2 cellular contexts compared by ENCODE assay signal in genomic region chrX:1246816-1247215, GRCh38.
TF ChIP-seq lines count a peak whose summit lies in the region.

No MANE protein-coding gene starts in this region.

TF ChIP-seq in A549, 52 proteins besides CTCF, POLR2A, EP300 and RAD21:
- TF ChIP-seq MAZ (IDR thresholded peaks at IDR 0.05; ENCODE audit: borderline replicate concordance, low read depth, low read length) (no peak), ZFP36 (IDR thresholded peaks at IDR 0.05; ENCODE audit: borderline replicate concordance, partially characterized antibody) (no peak), HOXB5 (CRISPR knock-in tag; IDR thresholded peaks at IDR 0.05) (no peak), ESRRA (IDR thresholded peaks at IDR 0.05; ENCODE audit: borderline replicate concordance, low read length) (no peak), MAX (IDR thresholded peaks at IDR 0.05) (peak; percentile 39; the same call in 1 of the 2 replicates), MYC (IDR thresholded peaks at IDR 0.05; ENCODE audit: borderline replicate concordance, low read length) (peak; percentile 39; the same call in 1 of the 2 replicates), USF2 (IDR thresholded peaks at IDR 0.05) (no peak), HOXA7 (CRISPR knock-in tag; IDR thresholded peaks at IDR 0.05) (no peak), CHD4 (IDR thresholded peaks at IDR 0.05; ENCODE audit: borderline replicate concordance) (peak; percentile 74; the same call in 1 of the 2 replicates), HES2 (IDR thresholded peaks at IDR 0.05) (no peak), ELK1 (IDR thresholded peaks at IDR 0.05; ENCODE audit: low read depth, low read length) (no peak), NFE2L2 (conservative IDR thresholded peaks at IDR 0.05; ENCODE audit: low read length) (no peak), TP53 (CRISPR knock-in tag; IDR thresholded peaks at IDR 0.05) (no peak), TFCP2L1 (CRISPR knock-in tag; IDR thresholded peaks at IDR 0.05) (no peak), E2F6 (IDR thresholded peaks at IDR 0.05; ENCODE audit: borderline replicate concordance, low read depth) (no peak), SMC3 (IDR thresholded peaks at IDR 0.05) (peak; percentile 87), ZC3H11A (IDR thresholded peaks at IDR 0.05) (no peak), SREBF2 (IDR thresholded peaks at IDR 0.05) (no peak), ZSCAN20 (CRISPR knock-in tag; IDR thresholded peaks at IDR 0.05) (no peak), KDM1A (IDR thresholded peaks at IDR 0.05; ENCODE audit: low read depth) (0 out of 2 replicates have a peak, but pooled peaks have one; percentile 57), HMGXB4 (CRISPR knock-in tag; IDR thresholded peaks at IDR 0.05; ENCODE audit: borderline replicate concordance) (no peak), BHLHE40 (IDR thresholded peaks at IDR 0.05; ENCODE audit: low read depth, low read length) (no peak), JUN (IDR thresholded peaks at IDR 0.05) (no peak), FOSB (CRISPR knock-in tag; IDR thresholded peaks at IDR 0.05) (no peak), CBX8 (IDR thresholded peaks at IDR 0.05) (no peak), PHF8 (IDR thresholded peaks at IDR 0.05; ENCODE audit: borderline replicate concordance, low read depth) (no peak), FOXS1 (CRISPR knock-in tag; IDR thresholded peaks at IDR 0.05) (no peak), ZNF302 (CRISPR knock-in tag; IDR thresholded peaks at IDR 0.05) (no peak), NR3C1 (IDR thresholded peaks at IDR 0.05) (no peak)

TF ChIP-seq in GM12878, 131 proteins besides CTCF, POLR2A, EP300 and RAD21 (continues in another document):
- TF ChIP-seq CBX3 (IDR thresholded peaks at IDR 0.05; ENCODE audit: borderline replicate concordance, low read depth) (no peak), SP1 (IDR thresholded peaks at IDR 0.05; ENCODE audit: low read depth, low read length) (no peak), ZBTB40 (IDR thresholded peaks at IDR 0.05; ENCODE audit: borderline replicate concordance) (no peak), E2F4 (IDR thresholded peaks at IDR 0.05; ENCODE audit: low read depth, low read length) (no peak), SREBF1 (IDR thresholded peaks at IDR 0.05; ENCODE audit: low read length) (no peak), CEBPB (IDR thresholded peaks at IDR 0.05; ENCODE audit: borderline replicate concordance in 1 of 2, low read depth in 2 of 2, low read length in 2 of 2) (no peak), ZNF24 (IDR thresholded peaks at IDR 0.05) (peak; percentile 60; the same call in 1 of the 2 replicates), POLR2AphosphoS2 (IDR thresholded peaks at IDR 0.05; ENCODE audit: low read depth, low read length) (no peak), RAD51 (IDR thresholded peaks at IDR 0.05) (no peak), SMAD1 (IDR thresholded peaks at IDR 0.05; ENCODE audit: low read depth, partially characterized antibody) (no peak), E4F1 (IDR thresholded peaks at IDR 0.05; ENCODE audit: borderline replicate concordance, partially characterized antibody) (no peak), KDM1A (IDR thresholded peaks at IDR 0.05; ENCODE audit: borderline replicate concordance) (no peak), BACH1 (IDR thresholded peaks at IDR 0.05; ENCODE audit: borderline replicate concordance) (no peak), CBFB (IDR thresholded peaks at IDR 0.05; ENCODE audit: low read depth) (no peak), EED (IDR thresholded peaks at IDR 0.05; ENCODE audit: low read depth) (no peak), HDGF (IDR thresholded peaks at IDR 0.05) (no peak), NFIC (IDR thresholded peaks at IDR 0.05; ENCODE audit: low read depth, low read length) (no peak), YY1 (IDR thresholded peaks at IDR 0.05; ENCODE audit: low read depth, low read length) (peak; percentile 87), FOXM1 (IDR thresholded peaks at IDR 0.05; ENCODE audit: low read depth, low read length) (peak; percentile 56; the same call in 1 of the 2 replicates), PML (IDR thresholded peaks at IDR 0.05; ENCODE audit: low read length) (no peak), ATF7 (IDR thresholded peaks at IDR 0.05; ENCODE audit: low read depth) (no peak), IKZF2 (IDR thresholded peaks at IDR 0.05) (no peak), TAF1 (IDR thresholded peaks at IDR 0.05; ENCODE audit: borderline replicate concordance, low read depth, low read length) (no peak), PAX5 (IDR thresholded peaks at IDR 0.05; ENCODE audit: borderline replicate concordance, low read depth, low read length) (no peak), BMI1 (IDR thresholded peaks at IDR 0.05; ENCODE audit: borderline replicate concordance) (no peak), PBX3 (IDR thresholded peaks at IDR 0.05; ENCODE audit: insufficient replicate concordance, low read depth, low read length) (no peak), NBN (IDR thresholded peaks at IDR 0.05) (peak; percentile 28; the same call in 1 of the 2 replicates), RB1 (IDR thresholded peaks at IDR 0.05; ENCODE audit: borderline replicate concordance) (no peak; the same call in 1 of the 2 replicates), STAT3 (IDR thresholded peaks at IDR 0.05; ENCODE audit: low read depth, low read length) (no peak), EZH2 (IDR thresholded peaks at IDR 0.05; ENCODE audit: borderline replicate concordance, control insufficient read depth, low read depth, low read length) (no peak), USF2 (IDR thresholded peaks at IDR 0.05; ENCODE audit: borderline replicate concordance, low read depth, low read length) (no peak), IRF4 (IDR thresholded peaks at IDR 0.05; ENCODE audit: low read depth, low read length) (0 out of 2 replicates have a peak, but pooled peaks have one; percentile 22), ATF3 (IDR thresholded peaks at IDR 0.05; ENCODE audit: borderline replicate concordance, extremely low read depth, low read depth, low read length) (no peak), TBL1XR1 (IDR thresholded peaks at IDR 0.05; ENCODE audit: low read depth, low read length) (no peak), ZNF274 (IDR thresholded peaks at IDR 0.05; ENCODE audit: insufficient read depth, insufficient read length) (no peak), GABPA (IDR thresholded peaks at IDR 0.05; ENCODE audit: low read depth) (no peak), BHLHE40 (IDR thresholded peaks at IDR 0.05; ENCODE audit: borderline replicate concordance in 1 of 2, low read depth in 2 of 2, low read length in 1 of 2) (0 out of 4 replicates have a peak, but pooled peaks have one; percentile 9 to 33), BRCA1 (IDR thresholded peaks at IDR 0.05; ENCODE audit: low read depth, low read length) (no peak), ZNF207 (IDR thresholded peaks at IDR 0.05; ENCODE audit: borderline replicate concordance) (no peak), ZNF592 (IDR thresholded peaks at IDR 0.05) (no peak), ZBED1 (IDR thresholded peaks at IDR 0.05; ENCODE audit: borderline replicate concordance) (no peak), ZNF384 (IDR thresholded peaks at IDR 0.05; ENCODE audit: borderline replicate concordance, low read depth, low read length) (no peak), NR2C2 (IDR thresholded peaks at IDR 0.05; ENCODE audit: borderline replicate concordance, control insufficient read depth, insufficient read length, low read depth) (no peak), SUPT20H (IDR thresholded peaks at IDR 0.05; ENCODE audit: borderline replicate concordance, control insufficient read depth, low read depth, low read length) (no peak), KAT2A (conservative IDR thresholded peaks at IDR 0.05; ENCODE audit: control insufficient read depth, low read depth, low read length) (no peak)
